Comparison of ENCODE assay signal across 8 cellular contexts in genomic region chr9:70421020-70421271, GRCh38. TPM values are rescaled to one million over a fixed set of nuclear protein-coding genes. Genes with fewer than 3 reads are reported as not detected.
DNase-seq lines count a peak whose midpoint lies in the region; ATAC-seq lines count a peak whose summit lies in the region.

No MANE protein-coding gene starts in this region.

- H3K27ac Mint-ChIP-seq in activated CD4-positive, alpha-beta T cell treated with anti-CD3 and anti-CD28 coated beads for 36 hours, result peak overlapping the region; percentile 100

- H3K9ac ChIP-seq in iPS-15b (ENCODE audit: low read depth, low read length) (no peak overlapping the region), subcutaneous abdominal adipose tissue (ENCODE audit: low read length in 5 of 5) (peak overlapping the region; percentile 72 to 88 (median 84))

- H3K4me1 Mint-ChIP-seq in activated CD4-positive, alpha-beta T cell treated with anti-CD3 and anti-CD28 coated beads for 36 hours, result peaks cover 42% of the 10 kb centered on the region

- CTCF ChIA-PET in activated CD4-positive, alpha-beta T cell treated with anti-CD3 and anti-CD28 coated beads for 36 hours (lab: Charles Lee), result interaction anchor here (0.6 to 4.6 kb wide), 10 partner anchors 11 to 181 kb away, joined by 3 to 25 read pairs (median 4); no protein-coding TSS in a partner anchor

- H3K27me3 ChIP-seq in iPS-15b (ENCODE audit: control insufficient read depth, insufficient read depth, low read length), result peaks cover 16% of the 10 kb centered on the region
- no peaks in the 10 kb centered on the region for H3K27me3 ChIP-seq in subcutaneous abdominal adipose tissue (ENCODE audit: control insufficient read depth in 5 of 5, insufficient read depth in 4 of 5, low read length in 5 of 5)

- H3K27ac ChIP-seq in subcutaneous abdominal adipose tissue (ENCODE audit: low read depth, low read length), result peak overlapping the region; percentile 99

- H3K36me3 Mint-ChIP-seq in activated CD4-positive, alpha-beta T cell treated with anti-CD3 and anti-CD28 coated beads for 36 hours (ENCODE audit: low read depth), result no peaks in the 10 kb centered on the region

- peaks cover 16% of the 10 kb centered on the region for H3K4me1 ChIP-seq in iPS-15b (ENCODE audit: control insufficient read depth, insufficient read depth, low read length)
- peaks cover 10 to 47% (median 32%) of the 10 kb centered on the region in 5 donors for H3K4me1 ChIP-seq in subcutaneous abdominal adipose tissue (ENCODE audit: control insufficient read depth in 5 of 5, insufficient read depth in 5 of 5, low read length in 5 of 5)

- POLR2A ChIA-PET in activated CD4-positive, alpha-beta T cell treated with anti-CD3 and anti-CD28 coated beads for 36 hours (lab: Charles Lee), result interaction anchor here (1.3 to 4.8 kb wide), 5 partner anchors 9 to 143 kb away, joined by 3 to 29 read pairs (median 8); no protein-coding TSS in a partner anchor

- H3K4me3 ChIP-seq in iPS-15b (ENCODE audit: low read depth, low read length), result peak overlapping the region; percentile 86
- peak overlapping the region; percentile 45 to 77 (median 69) for H3K4me3 ChIP-seq in subcutaneous abdominal adipose tissue (ENCODE audit: low read depth in 1 of 5, low read length in 5 of 5)

- H3K9me3 Mint-ChIP-seq in activated CD4-positive, alpha-beta T cell treated with anti-CD3 and anti-CD28 coated beads for 36 hours (ENCODE audit: low read depth), result no peaks in the 10 kb centered on the region

- no peaks in the 10 kb centered on the region for H3K27me3 Mint-ChIP-seq in activated CD4-positive, alpha-beta T cell treated with anti-CD3 and anti-CD28 coated beads for 36 hours

- H3K4me3 Mint-ChIP-seq in activated CD4-positive, alpha-beta T cell treated with anti-CD3 and anti-CD28 coated beads for 36 hours, result peak overlapping the region; percentile 91

- no peak for DNase-seq in activated CD4-positive, alpha-beta T cell treated with anti-CD3 and anti-CD28 coated beads for 36 hours
- no peak for DNase-seq in activated CD4-positive, alpha-beta T cell treated with anti-CD3 and anti-CD28 coated beads for 1 hour
- DNase-seq in activated T-helper 9 cell treated with anti-CD3 and anti-CD28 coated beads, Interleukin-2, amount 50 U/mL, for 16 hours (ENCODE audit: low read depth), result peak; percentile 3
- no peak for DNase-seq in GM19238 (ENCODE audit: insufficient read length, low spot score)
- DNase-seq in NCI-H187 (lab: John Stamatoyannopoulos, UW), result no peak
- no peak for DNase-seq in NCI-H1436 (lab: John Stamatoyannopoulos, UW)

- no peaks in the 10 kb centered on the region for H3K9me3 ChIP-seq in iPS-15b (ENCODE audit: control insufficient read depth, insufficient read depth, low read length)
- no peaks in the 10 kb centered on the region for H3K9me3 ChIP-seq in subcutaneous abdominal adipose tissue (ENCODE audit: control insufficient read depth in 5 of 5, low read length in 5 of 5)

- intact Hi-C loops in activated CD4-positive, alpha-beta T cell treated with anti-CD3 and anti-CD28 coated beads for 36 hours (cut with DNase I, micrococcal nuclease), result loop anchor here in 1 of 2 experiments (2.0 to 5.0 kb wide), 2 partner anchors 46 to 61 kb away; no protein-coding TSS in a partner anchor

- ATAC-seq in activated CD4-positive, alpha-beta T cell treated with anti-CD3 and anti-CD28 coated beads for 36 hours, result no peak

- H3K36me3 ChIP-seq in iPS-15b (ENCODE audit: control insufficient read depth, insufficient read depth, low read length), result no peaks in the 10 kb centered on the region
- no peaks in the 10 kb centered on the region for H3K36me3 ChIP-seq in subcutaneous abdominal adipose tissue (ENCODE audit: control insufficient read depth in 5 of 5, insufficient read depth in 5 of 5, low read length in 5 of 5)

RNA-seq across cellular contexts. Expression of gene KLF9, which starts 6.5 kb away (rescaled TPM):
- 10 to 100 TPM; 20.2 to 22.3 TPM for total RNA-seq in activated CD4-positive, alpha-beta T cell treated with anti-CD3 and anti-CD28 coated beads for 36 hours
